8 cellular contexts compared by ENCODE assay signal in genomic region chr15:101008158-101009139, GRCh38.
A peak's percentile ranks its signal among the peaks of the same experiment; 100 is the strongest.
DNase-seq lines count a peak whose midpoint lies in the region; ATAC-seq and TF ChIP-seq lines count a peak whose summit lies in the region.

No MANE protein-coding gene starts in this region.

- TF ChIP-seq CTCF in liver (IDR thresholded peaks at IDR 0.05; ENCODE audit: low read depth, low read length, missing input control): peak; percentile 90

- intact Hi-C loops in dendritic cell treated with granulocyte-macrophage colony-stimulating factor and Interleukin-4, amounts not matched to agents 40 ng/mL and 50 ng/mL, for 4 days (cut with micrococcal nuclease): loop anchor here (2.0 kb wide), 1 partner anchor 380 kb away; no protein-coding TSS in a partner anchor

- WGBS in liver: 26% methylated on average over 48 of the region's 48 CpGs

- peaks cover 91% of the 10 kb centered on the region for H3K36me3 Mint-ChIP-seq in dendritic cell treated with granulocyte-macrophage colony-stimulating factor and Interleukin-4, amounts not matched to agents 40 ng/mL and 50 ng/mL, for 4 days (ENCODE audit: low read depth)

- peaks cover 9% of the 10 kb centered on the region for H3K9me3 Mint-ChIP-seq in dendritic cell treated with granulocyte-macrophage colony-stimulating factor and Interleukin-4, amounts not matched to agents 40 ng/mL and 50 ng/mL, for 4 days

- peak overlapping the region in 2 of 3 donors; percentile 48 to 68 for H3K4me3 ChIP-seq in liver (ENCODE audit: low read depth in 1 of 3, low read length in 3 of 3)

- DNase-seq in AG08395 (ENCODE audit: low spot score): peak; percentile 43
- DNase-seq in NCI-H2227 treated with DMSO at 0.1 percent for 48 hours (lab: John Stamatoyannopoulos, UW): peak; percentile 63
- DNase-seq in activated CD4-positive, alpha-beta T cell treated with anti-CD3 and anti-CD28 coated beads for 48 hours: peak; percentile 91
- peak; percentile 90 to 94 for DNase-seq in stimulated activated CD4-positive, alpha-beta T cell treated with anti-CD3 and anti-CD28 coated beads, Interleukin-2, amount 100 ng/mL, for 48 hours

- peak; percentile 65 to 80 for TF ChIP-seq RAD21 in liver (IDR thresholded peaks at IDR 0.05)

- peak; percentile 76 for ATAC-seq in GM18870 (IDR thresholded peaks at IDR 0.05; ENCODE audit: unreplicated experiment)
- ATAC-seq in HG03175 (IDR thresholded peaks at IDR 0.05; ENCODE audit: unreplicated experiment): peak; percentile 84

- peak overlapping the region; percentile 50 for H3K27ac Mint-ChIP-seq in dendritic cell treated with granulocyte-macrophage colony-stimulating factor and Interleukin-4, amounts not matched to agents 40 ng/mL and 50 ng/mL, for 4 days

- H3K27me3 ChIP-seq in liver (ENCODE audit: control insufficient read depth in 4 of 4, insufficient read depth in 4 of 4, low read length in 3 of 4): no peaks in the 10 kb centered on the region

- H3K36me3 ChIP-seq in liver (ENCODE audit: control insufficient read depth in 4 of 4, insufficient read depth in 3 of 4, low read depth in 1 of 4, low read length in 3 of 4): no peaks in the 10 kb centered on the region

- peak overlapping the region; percentile 76 for H3K4me3 Mint-ChIP-seq in dendritic cell treated with granulocyte-macrophage colony-stimulating factor and Interleukin-4, amounts not matched to agents 40 ng/mL and 50 ng/mL, for 4 days

- H3K27ac ChIP-seq in liver (ENCODE audit: low read depth in 1 of 2, low read length in 2 of 2): no peak overlapping the region

- H3K27me3 Mint-ChIP-seq in dendritic cell treated with granulocyte-macrophage colony-stimulating factor and Interleukin-4, amounts not matched to agents 40 ng/mL and 50 ng/mL, for 4 days: peaks cover 14% of the 10 kb centered on the region

- peaks cover 0 to 17% (median 11%) of the 10 kb centered on the region in 4 donors for H3K4me1 ChIP-seq in liver (ENCODE audit: control insufficient read depth in 4 of 4, insufficient read depth in 4 of 4, low read length in 3 of 4)

- H3K4me1 Mint-ChIP-seq in dendritic cell treated with granulocyte-macrophage colony-stimulating factor and Interleukin-4, amounts not matched to agents 40 ng/mL and 50 ng/mL, for 4 days (ENCODE audit: low read depth): peaks cover 36% of the 10 kb centered on the region

- no peaks in the 10 kb centered on the region for H3K9me3 ChIP-seq in liver (ENCODE audit: control insufficient read depth in 4 of 4, low read length in 3 of 4)

- no peak overlapping the region for H3K9ac ChIP-seq in liver (ENCODE audit: low read depth in 1 of 2, low read length in 2 of 2)

TF ChIP-seq in liver, 16 proteins besides CTCF, POLR2A, EP300 and RAD21:
- peak; percentile 27 for TF ChIP-seq YY1 (IDR thresholded peaks at IDR 0.05)
- no peak for TF ChIP-seq FOXA1 (IDR thresholded peaks at IDR 0.05)
- peak; percentile 56 for TF ChIP-seq NR2F2 (IDR thresholded peaks at IDR 0.05)
